8 cellular contexts compared by ENCODE assay signal in genomic region chr15:38455096-38455495, GRCh38. TPM values are rescaled to one million over a fixed set of nuclear protein-coding genes. Genes with fewer than 3 reads are reported as not detected.
DNase-seq lines count a peak whose midpoint lies in the region; ATAC-seq and TF ChIP-seq lines count a peak whose summit lies in the region.

No MANE protein-coding gene starts in this region.

- in situ Hi-C loops in G401 (cut with HindIII; ENCODE audit: low sequenced_read_pairs), result no loop called here

- peak overlapping the region; percentile 87 for H3K4me3 ChIP-seq in HUES48 (ENCODE audit: low read depth, low read length)
- H3K4me3 ChIP-seq in body of pancreas, result peak overlapping the region in 1 of 2 donors; percentile 82
- H3K4me3 ChIP-seq in mucosa of rectum (ENCODE audit: low read length in 2 of 2), result peak overlapping the region; percentile 96 to 99

- ATAC-seq in body of pancreas, result no peak
- ATAC-seq in GM18858 (IDR thresholded peaks at IDR 0.05; ENCODE audit: unreplicated experiment), result no peak
- no peak for ATAC-seq in HG03521 (IDR thresholded peaks at IDR 0.05; ENCODE audit: unreplicated experiment)

- TF ChIP-seq CTCF in body of pancreas (IDR thresholded peaks at IDR 0.05), result no peak

- peaks cover 11% of the 10 kb centered on the region for H3K4me1 ChIP-seq in HUES48 (ENCODE audit: control insufficient read depth, insufficient read depth, low read length)
- H3K4me1 ChIP-seq in body of pancreas, result peaks cover 12% of the 10 kb centered on the region
- H3K4me1 ChIP-seq in mucosa of rectum (ENCODE audit: control insufficient read depth in 2 of 2, insufficient read depth in 2 of 2, low read length in 2 of 2), result peaks cover 8 to 14% of the 10 kb centered on the region in 2 donors

- H3K27me3 ChIP-seq in HUES48 (ENCODE audit: control insufficient read depth, insufficient read depth, low read length) (no peaks in the 10 kb centered on the region), body of pancreas (no peaks in the 10 kb centered on the region), mucosa of rectum (ENCODE audit: control insufficient read depth in 2 of 2, insufficient read depth in 2 of 2, low read length in 2 of 2) (no peaks in the 10 kb centered on the region)

- H3K9ac ChIP-seq in HUES48 (ENCODE audit: low read depth, low read length) (peak overlapping the region; percentile 93), mucosa of rectum (ENCODE audit: low read depth in 1 of 2, low read length in 2 of 2) (peak overlapping the region; percentile 86 to 94)

- H3K27ac ChIP-seq in HUES48 (ENCODE audit: low read depth, low read length), result peak overlapping the region; percentile 99
- H3K27ac ChIP-seq in body of pancreas, result peak overlapping the region in 3 of 4 donors; percentile 93 to 94 (median 93)
- H3K27ac ChIP-seq in mucosa of rectum (ENCODE audit: low read depth in 2 of 2, low read length in 2 of 2), result peak overlapping the region in 1 of 2 donors; percentile 91

- intact Hi-C loops in body of pancreas (cut with DNase I), result no loop called here

- TF ChIP-seq POLR2A in body of pancreas (IDR thresholded peaks at IDR 0.05), result no peak

- peak; percentile 7 for DNase-seq in Ammon's horn (ENCODE audit: low spot score)
- no peak for DNase-seq in body of pancreas
- no peak for DNase-seq in HCEC 1CT
- no peak for DNase-seq in G401 (ENCODE audit: low spot score)

- H3K9me3 ChIP-seq in HUES48 (ENCODE audit: control insufficient read depth, insufficient read depth, low read length) (no peaks in the 10 kb centered on the region), body of pancreas (no peaks in the 10 kb centered on the region), mucosa of rectum (ENCODE audit: control insufficient read depth in 2 of 2, low read length in 2 of 2) (no peaks in the 10 kb centered on the region)

- WGBS in body of pancreas, 2 donors, result 0 to 1% methylated on average over 4 of the region's 4 CpGs

- H3K36me3 ChIP-seq in HUES48 (ENCODE audit: control insufficient read depth, insufficient read depth, low read length) (no peaks in the 10 kb centered on the region), body of pancreas (replicated peaks in 1 of 2; ENCODE audit: insufficient read depth in 1 of 2, low read depth in 2 of 2) (no peaks in the 10 kb centered on the region), mucosa of rectum (ENCODE audit: control insufficient read depth in 2 of 2, insufficient read depth in 2 of 2, low read length in 2 of 2) (no peaks in the 10 kb centered on the region)

RNA-seq across cellular contexts. Expression of gene FAM98B, which starts 1.2 kb away (rescaled TPM):
- total RNA-seq in body of pancreas, result 1 to 10 TPM; 7.9 to 8.6 TPM
- 5.9 and 37.9 TPM in 2 replicates for total RNA-seq in G401 (2014; rRNA removed; shearing (Covaris generic))
